In the genomic region with DNA sequence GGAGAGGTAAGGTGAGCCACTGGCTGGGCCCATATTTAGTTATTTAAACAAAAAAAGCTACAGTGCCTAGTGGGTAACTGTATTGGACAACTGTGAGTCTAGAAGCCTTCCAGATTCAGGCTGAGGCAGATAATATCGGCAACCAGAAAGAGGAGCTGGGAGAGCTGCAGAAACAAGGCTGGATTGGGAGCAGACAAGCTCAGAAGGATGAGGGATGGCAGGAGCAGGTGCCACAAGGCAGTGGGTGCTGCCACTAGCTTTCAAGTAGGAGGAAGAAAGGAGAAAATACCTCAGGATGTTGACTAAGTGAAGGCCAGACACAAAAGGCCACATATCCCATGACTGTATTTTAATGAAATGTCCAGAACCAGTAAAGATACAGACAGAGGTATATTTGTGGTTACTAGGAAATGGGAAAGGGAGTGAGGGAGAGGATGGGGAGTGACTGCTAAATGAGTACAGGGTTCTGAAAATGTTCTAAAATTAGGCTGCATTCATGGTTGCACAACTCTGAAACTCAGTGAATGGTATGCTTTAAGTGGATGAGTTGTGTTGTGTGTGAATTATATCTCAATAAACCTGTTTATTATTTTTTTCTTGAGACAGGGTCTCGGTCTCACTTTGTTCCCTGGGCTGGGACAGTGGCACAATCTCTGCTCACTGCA, we compare ENCODE assay signal across 1 cellular context.
TF ChIP-seq lines count a peak whose summit lies in the region.

No MANE protein-coding gene starts in this region.

TF ChIP-seq in H1, 55 proteins besides CTCF, POLR2A, EP300 and RAD21:
- 0 out of 2 replicates have a peak, but pooled peaks have one; percentile 3 for TF ChIP-seq POLR2AphosphoS5 (IDR thresholded peaks at IDR 0.05; ENCODE audit: low read depth, low read length)
- no peak for TF ChIP-seq BACH1 (IDR thresholded peaks at IDR 0.05; ENCODE audit: low read length)
